In genomic region chr5:72695659-72696058, GRCh38 we compare ENCODE assay signal across 8 cellular contexts.
"Had no signal": no experiment of that assay in that cellular context is flagged by ENCODE, and none has a peak within 500 bp of the region (broad histone marks: within the 10 kb centered on the region; RNA-seq: fewer than 3 reads in every experiment).

No MANE protein-coding gene starts in this region.

- H3K4me3 ChIP-seq: GM23338, K562 had no signal

- ATAC-seq: GM23338, K562 had no signal

- H3K4me2 ChIP-seq: GM23338 had no signal

- DNase-seq: H9, HCEC 1CT, HFFc6, IMR-90, KG1 had no signal

- H3K27ac ChIP-seq: HL-60 had no signal

- H2AFZ ChIP-seq: GM23338 had no signal
